In genomic region chr17:4998666-4999428, GRCh38 we compare ENCODE assay signal across 6 cellular contexts. TPM values are rescaled to one million over a fixed set of nuclear protein-coding genes. Genes with fewer than 3 reads are reported as not detected.
DNase-seq lines count a peak whose midpoint lies in the region; ATAC-seq, FAIRE-seq and TF ChIP-seq lines count a peak whose summit lies in the region.

No MANE protein-coding gene starts in this region.

- peaks cover 16% of the 10 kb centered on the region for H3K4me1 Mint-ChIP-seq in mesothelial cell of epicardium

- no peak for ATAC-seq in activated naive CD4-positive, alpha-beta T cell treated with anti-CD3 and anti-CD28 coated beads, Interleukin-2, amount 50 U/mL, for 72 hours

- no peak for TF ChIP-seq POLR2A in GM12892 (IDR thresholded peaks at IDR 0.05; ENCODE audit: low read depth, low read length)

- H3K4me3 Mint-ChIP-seq in mesothelial cell of epicardium = peak overlapping the region; percentile 86

- peak; percentile 82 for FAIRE-seq in GM12892 (lab: Jason Lieb, UNC)

- H3K9me3 Mint-ChIP-seq in activated naive CD4-positive, alpha-beta T cell treated with anti-CD3 and anti-CD28 coated beads, Interleukin-2, amount 50 U/mL, for 72 hours = no peaks in the 10 kb centered on the region
- no peaks in the 10 kb centered on the region for H3K9me3 Mint-ChIP-seq in mesothelial cell of epicardium

- in situ Hi-C loops in G401 (cut with HindIII; ENCODE audit: low sequenced_read_pairs) = no loop called here

- H3K36me3 Mint-ChIP-seq in activated naive CD4-positive, alpha-beta T cell treated with anti-CD3 and anti-CD28 coated beads, Interleukin-2, amount 50 U/mL, for 72 hours = no peaks in the 10 kb centered on the region
- H3K36me3 Mint-ChIP-seq in mesothelial cell of epicardium = peaks cover 17% of the 10 kb centered on the region

- peaks cover 5% of the 10 kb centered on the region for H3K27me3 Mint-ChIP-seq in mesothelial cell of epicardium (ENCODE audit: low read depth)

- H3K27ac Mint-ChIP-seq in activated naive CD4-positive, alpha-beta T cell treated with anti-CD3 and anti-CD28 coated beads, Interleukin-2, amount 50 U/mL, for 72 hours = peak overlapping the region; percentile 60 to 83
- H3K27ac Mint-ChIP-seq in mesothelial cell of epicardium = peak overlapping the region; percentile 77

- no peak for TF ChIP-seq CTCF in mesothelial cell of epicardium (IDR thresholded peaks at IDR 0.05; ENCODE audit: unreplicated experiment)

- DNase-seq in GM12892 (ENCODE audit: insufficient read length) = no peak
- DNase-seq in activated naive CD4-positive, alpha-beta T cell treated with anti-CD3 and anti-CD28 coated beads, Interleukin-2, amount 50 U/mL, for 72 hours (ENCODE audit: low spot score in 2 of 2) = no peak
- DNase-seq in mesothelial cell of epicardium (ENCODE audit: low spot score in 2 of 2, unreplicated experiment in 2 of 2) = no peak
- DNase-seq in cerebellar nuclear complex (lab: John Stamatoyannopoulos, UW) = no peak
- no peak for DNase-seq in G401 (ENCODE audit: low spot score)
- DNase-seq in NCI-H510A treated with DMSO at 0.1 percent for 48 hours (lab: John Stamatoyannopoulos, UW) = no peak

RNA-seq across cellular contexts. Expression of gene KIF1C, which starts 1.1 kb away (rescaled TPM):
- polyA plus RNA-seq in GM12892 (2012; ENCODE audit: missing spikeins) = 17.6 TPM
- 10 to 100 TPM; 37.9 to 42.4 TPM for total RNA-seq in activated naive CD4-positive, alpha-beta T cell treated with anti-CD3 and anti-CD28 coated beads, Interleukin-2, amount 50 U/mL, for 72 hours
- 78.5 to 82.9 TPM (median 81.7 TPM) in 3 replicates for total RNA-seq in mesothelial cell of epicardium
- 75.6 and 95.9 TPM in 2 replicates for total RNA-seq in G401 (2014; rRNA removed; shearing (Covaris generic))

RNA-seq across cellular contexts. Expression of gene INCA1, which starts 1.5 kb away (rescaled TPM):
- 0.95 TPM for polyA plus RNA-seq in GM12892 (2012; ENCODE audit: missing spikeins)
- total RNA-seq in activated naive CD4-positive, alpha-beta T cell treated with anti-CD3 and anti-CD28 coated beads, Interleukin-2, amount 50 U/mL, for 72 hours = 1 to 10 TPM in 1 of 2 donors, under 1 TPM in 1; 0.53 to 2.6 TPM
- 1.7 to 3.1 TPM (median 2.7 TPM) in 3 replicates for total RNA-seq in mesothelial cell of epicardium
- 0.14 TPM in 1 of 2 replicates, not detected in the other for total RNA-seq in G401 (2014; rRNA removed; shearing (Covaris generic))

RNA-seq across cellular contexts. Expression of gene CAMTA2, which starts 11.4 kb away (rescaled TPM):
- 12.7 TPM for polyA plus RNA-seq in GM12892 (2012; ENCODE audit: missing spikeins)
- 10 to 100 TPM; 66.2 to 82.3 TPM for total RNA-seq in activated naive CD4-positive, alpha-beta T cell treated with anti-CD3 and anti-CD28 coated beads, Interleukin-2, amount 50 U/mL, for 72 hours
- 27.0 to 31.6 TPM (median 31.2 TPM) in 3 replicates for total RNA-seq in mesothelial cell of epicardium
- total RNA-seq in G401 (2014; rRNA removed; shearing (Covaris generic)) = 6.9 and 16.9 TPM in 2 replicates

RNA-seq across cellular contexts. Expression of gene SPAG7, which starts 31.2 kb away (rescaled TPM):
- 82.1 TPM for polyA plus RNA-seq in GM12892 (2012; ENCODE audit: missing spikeins)
- total RNA-seq in activated naive CD4-positive, alpha-beta T cell treated with anti-CD3 and anti-CD28 coated beads, Interleukin-2, amount 50 U/mL, for 72 hours = 10 to 100 TPM; 70.3 to 94.6 TPM
- 72.8 to 86.9 TPM (median 72.9 TPM) in 3 replicates for total RNA-seq in mesothelial cell of epicardium
- total RNA-seq in G401 (2014; rRNA removed; shearing (Covaris generic)) = 32.3 and 59.7 TPM in 2 replicates

RNA-seq across cellular contexts. Expression of gene SLC52A1, which starts 36.4 kb away (rescaled TPM):
- not detected for polyA plus RNA-seq in GM12892 (2012; ENCODE audit: missing spikeins)
- total RNA-seq in activated naive CD4-positive, alpha-beta T cell treated with anti-CD3 and anti-CD28 coated beads, Interleukin-2, amount 50 U/mL, for 72 hours = under 1 TPM; 0.20 to 0.23 TPM
- 0.20 to 0.54 TPM (median 0.38 TPM) in 3 replicates for total RNA-seq in mesothelial cell of epicardium
- total RNA-seq in G401 (2014; rRNA removed; shearing (Covaris generic)) = not detected in 2 replicates
